Comparison of ENCODE assay signal across 12 cellular contexts in the genomic region with DNA sequence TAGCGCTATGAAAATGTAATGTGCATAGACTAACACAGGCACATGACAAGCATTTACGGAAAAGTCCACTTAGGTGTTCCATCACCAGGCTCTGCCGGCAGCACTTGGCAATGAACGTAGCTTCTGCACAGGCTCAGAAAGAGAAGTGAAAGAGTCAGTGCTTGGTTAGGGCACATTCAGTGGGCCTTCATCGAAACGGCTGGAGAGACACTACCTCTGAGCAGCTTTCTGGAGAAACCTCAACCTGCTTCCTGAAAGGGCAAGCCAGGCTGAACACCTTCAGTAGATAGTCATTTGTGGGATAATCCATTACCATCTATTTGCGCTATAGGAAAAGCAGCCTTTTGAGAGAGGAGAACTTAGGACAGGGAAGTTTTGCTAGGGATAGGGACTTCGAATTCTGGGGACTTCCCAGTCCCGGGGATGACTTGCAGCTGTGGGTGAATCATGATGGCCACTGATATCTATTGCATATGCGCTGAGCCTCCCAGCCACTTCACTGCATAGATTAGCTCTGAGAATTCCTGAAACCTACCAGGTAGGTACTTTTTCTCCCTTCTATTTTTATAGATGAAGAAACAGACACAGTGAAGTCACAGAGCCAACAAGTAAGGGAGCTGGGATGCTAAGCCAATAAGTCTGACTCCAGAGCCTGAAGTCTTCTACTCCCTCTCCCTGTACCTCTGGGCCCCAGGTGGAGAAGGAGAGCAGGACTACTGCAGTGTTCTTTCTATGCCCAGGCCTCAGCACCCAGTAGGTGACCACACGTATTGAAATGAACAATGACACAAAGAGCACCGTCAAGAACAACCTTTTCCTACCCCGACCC. TPM values are rescaled to one million over a fixed set of nuclear protein-coding genes. Genes with fewer than 3 reads are reported as not detected.
DNase-seq lines count a peak whose midpoint lies in the region; ATAC-seq and TF ChIP-seq lines count a peak whose summit lies in the region.
"Had no signal": no experiment of that assay in that cellular context is flagged by ENCODE, and none has a peak within 500 bp of the region (broad histone marks: within the 10 kb centered on the region; RNA-seq: fewer than 3 reads in every experiment).

No MANE protein-coding gene starts in this region.

- TF ChIP-seq POLR2A in Peyer's patch (IDR thresholded peaks at IDR 0.05) = no peak

- peaks cover 0 to 6% (median 0%) of the 10 kb centered on the region in 5 donors for H3K36me3 Mint-ChIP-seq in naive thymus-derived CD4-positive, alpha-beta T cell

- no peaks in the 10 kb centered on the region for H3K27me3 ChIP-seq in Peyer's patch
- no peaks in the 10 kb centered on the region for H3K27me3 ChIP-seq in naive thymus-derived CD4-positive, alpha-beta T cell (ENCODE audit: control insufficient read depth in 2 of 2, insufficient read depth in 2 of 2, low read length in 2 of 2)

- DNase-seq in GM19238 (ENCODE audit: insufficient read length, low spot score) (peak; percentile 40), Peyer's patch (peak; percentile 34 to 54 (median 39)), T-helper 9 cell (no peak), HUDEP-2 (lab: John Stamatoyannopoulos, UW; ENCODE audit: unreplicated experiment in 76 of 76) (no peak)
- no peak for DNase-seq in naive thymus-derived CD4-positive, alpha-beta T cell
- DNase-seq in stimulated activated CD4-positive, alpha-beta T cell treated with anti-CD3 and anti-CD28 coated beads, Interleukin-2, amount 100 ng/mL, for 48 hours = no peak
- DNase-seq: DMS 273 treated with DMSO at 0.1 percent for 48 hours, KBM-7, SW 1271 had no signal

- ATAC-seq in HG02763 (IDR thresholded peaks at IDR 0.05; ENCODE audit: unreplicated experiment) (peak; percentile 51), HG03520 (IDR thresholded peaks at IDR 0.05; ENCODE audit: unreplicated experiment) (no peak)
- ATAC-seq in naive thymus-derived CD4-positive, alpha-beta T cell = peak; percentile 68

- no peak for TF ChIP-seq CTCF in Peyer's patch (IDR thresholded peaks at IDR 0.05)

- POLR2A ChIA-PET in naive thymus-derived CD4-positive, alpha-beta T cell (lab: Charles Lee) = interaction anchor here (0.6 to 0.9 kb wide), 2 partner anchors 47 to 137 kb away, joined by 3 read pairs; no protein-coding TSS in a partner anchor

- H3K27ac ChIP-seq in Peyer's patch = peak overlapping the region in 1 of 4 donors; percentile 7
- no peak overlapping the region for H3K27ac ChIP-seq in naive thymus-derived CD4-positive, alpha-beta T cell (ENCODE audit: low read depth, low read length)

- no peaks in the 10 kb centered on the region for H3K36me3 ChIP-seq in Peyer's patch
- H3K36me3 ChIP-seq in naive thymus-derived CD4-positive, alpha-beta T cell (ENCODE audit: control insufficient read depth in 2 of 3, insufficient read depth in 3 of 3, low read length in 3 of 3) = no peaks in the 10 kb centered on the region

- H3K9me3 Mint-ChIP-seq in naive thymus-derived CD4-positive, alpha-beta T cell = peaks cover 0 to 3% (median 0%) of the 10 kb centered on the region in 11 donors

- H3K4me3 Mint-ChIP-seq in naive thymus-derived CD4-positive, alpha-beta T cell = no peak overlapping the region

- intact Hi-C loops in naive thymus-derived CD4-positive, alpha-beta T cell (cut with micrococcal nuclease) = no loop called here

- H3K4me3 ChIP-seq in Peyer's patch = no peak overlapping the region
- no peak overlapping the region for H3K4me3 ChIP-seq in naive thymus-derived CD4-positive, alpha-beta T cell (ENCODE audit: low read length)

- no peaks in the 10 kb centered on the region for H3K27me3 Mint-ChIP-seq in naive thymus-derived CD4-positive, alpha-beta T cell

- peaks cover 0 to 31% (median 0%) of the 10 kb centered on the region in 4 donors for H3K4me1 ChIP-seq in Peyer's patch
- H3K4me1 ChIP-seq in naive thymus-derived CD4-positive, alpha-beta T cell (ENCODE audit: control insufficient read depth in 2 of 2, insufficient read depth in 2 of 2, low read length in 2 of 2) = no peaks in the 10 kb centered on the region

- H3K9me3 ChIP-seq in Peyer's patch = no peaks in the 10 kb centered on the region
- no peaks in the 10 kb centered on the region for H3K9me3 ChIP-seq in naive thymus-derived CD4-positive, alpha-beta T cell (ENCODE audit: control insufficient read depth in 2 of 3, low read length in 3 of 3)

- H3K4me1 Mint-ChIP-seq in naive thymus-derived CD4-positive, alpha-beta T cell = peaks cover 0 to 45% (median 0%) of the 10 kb centered on the region in 7 donors

- H3K27ac Mint-ChIP-seq in naive thymus-derived CD4-positive, alpha-beta T cell = peak overlapping the region in 1 of 9 donors; percentile 74

- CTCF ChIA-PET in naive thymus-derived CD4-positive, alpha-beta T cell (lab: Charles Lee) = no interaction called here

RNA-seq across cellular contexts. Expression of a gene that starts 4.2 kb away (rescaled TPM):
- total RNA-seq in Peyer's patch = 1 to 10 TPM; 3.3 to 7.7 (median 4.6) TPM
- total RNA-seq in naive thymus-derived CD4-positive, alpha-beta T cell = not detected
- polyA plus RNA-seq in naive thymus-derived CD4-positive, alpha-beta T cell = not detected
- total RNA-seq: NCI-H460 had no signal

RNA-seq across cellular contexts. Expression of a gene that starts 10.6 kb away (rescaled TPM):
- 10 to 100 TPM; 52.9 to 94.9 (median 72.4) TPM for total RNA-seq in Peyer's patch
- 100 to 1,000 TPM in 2 of 5 experiments, 10 to 100 TPM in 3; 69.7 to 119 (median 86.1) TPM for total RNA-seq in naive thymus-derived CD4-positive, alpha-beta T cell
- polyA plus RNA-seq in naive thymus-derived CD4-positive, alpha-beta T cell = 10 to 100 TPM in 1 of 2 donors, 1 to 10 TPM in 1; 7.4 to 14.5 TPM

RNA-seq across cellular contexts. Expression of a gene that starts 43.1 kb away (rescaled TPM):
- 10 to 100 TPM; 17.5 to 70.9 (median 21.0) TPM for total RNA-seq in Peyer's patch
- 1 to 10 TPM; 1.0 to 2.0 (median 1.7) TPM for total RNA-seq in naive thymus-derived CD4-positive, alpha-beta T cell
- polyA plus RNA-seq in naive thymus-derived CD4-positive, alpha-beta T cell = 1 to 10 TPM; 1.8 to 2.1 TPM

Comparison
In these comparisons a context has a peak if more than half of its experiments do, and no peak if none do; other contexts are left out.
1. DNase-seq: peak in GM19238 (single experiment) and Peyer's patch (3 of 3); none in naive thymus-derived CD4-positive, alpha-beta T cell (0 of 9), T-helper 9 cell (single experiment), stimulated activated CD4-positive, alpha-beta T cell treated with anti-CD3 and anti-CD28 coated beads, Interleukin-2, amount 100 ng/mL, for 48 hours (0 of 2) and HUDEP-2 (0 of 76).
2. RNA of a gene that starts 4.2 kb away (total RNA-seq): 3.3 to 7.7 TPM in Peyer's patch; not detected in naive thymus-derived CD4-positive, alpha-beta T cell; every median in the first group is over 4 times any median in the second.
3. RNA of a gene that starts 43.1 kb away (total RNA-seq): 17.5 to 70.9 TPM in Peyer's patch; 1.0 to 2.0 TPM in naive thymus-derived CD4-positive, alpha-beta T cell; every median in the first group is over 4 times any median in the second.